23 cellular contexts compared by ENCODE assay signal in genomic region chr1:222923506-222923905, GRCh38.
"Had no signal": no experiment of that assay in that cellular context is flagged by ENCODE, and none has a peak within 500 bp of the region (broad histone marks: within the 10 kb centered on the region; RNA-seq: fewer than 3 reads in every experiment).

No MANE protein-coding gene starts in this region.

- H3K27ac ChIP-seq: ascending aorta, breast epithelium, neural progenitor cell, thoracic aorta, vagina had no signal

- H3K27me3 ChIP-seq: ascending aorta, breast epithelium, heart right ventricle, neural progenitor cell, upper lobe of left lung, vagina had no signal

- H3K36me3 ChIP-seq: ascending aorta, breast epithelium, heart right ventricle, neural progenitor cell, thoracic aorta, upper lobe of left lung, vagina had no signal

- H3K4me3 ChIP-seq: ascending aorta, breast epithelium, heart right ventricle, neural progenitor cell, thoracic aorta, upper lobe of left lung, vagina had no signal

- ATAC-seq: activated CD4-positive, alpha-beta T cell treated with anti-CD3 and anti-CD28 coated beads for 36 hours; activated T-cell treated with anti-CD3 and anti-CD28 coated beads, Interleukin-2, amount 50 U/mL, for 72 hours; esophagus mucosa; natural killer cell; right cardiac atrium; stimulated activated effector memory CD8-positive, alpha-beta T cell treated with anti-CD3 and anti-CD28 coated beads, Interleukin-12 subunit alpha, Interleukin-12 subunit beta, amount 100 ng/mL, for 72 hours; T-cell had no signal

- H3K9me3 ChIP-seq: ascending aorta, breast epithelium, heart right ventricle, thoracic aorta, upper lobe of left lung, vagina had no signal

- H3K4me2 ChIP-seq: neural progenitor cell had no signal

- H3K9ac ChIP-seq: neural progenitor cell had no signal

- DNase-seq: activated CD4-positive, alpha-beta T cell treated with anti-CD3 and anti-CD28 coated beads for 36 hours; activated CD4-positive, alpha-beta T cell treated with anti-CD3 and anti-CD28 coated beads, Interleukin-2, amount 50 U/mL, for 4 hours; activated CD4-positive, CD25-positive, alpha-beta regulatory T cell; activated naive CD4-positive, alpha-beta T cell treated with Interleukin-2 at 50 U/mL for 16 hours; activated T-cell treated with anti-CD3 and anti-CD28 coated beads for 4 hours; activated T-cell treated with anti-CD3 and anti-CD28 coated beads, Interleukin-2, amount 50 U/mL, for 72 hours; central memory CD4-positive, alpha-beta T cell; endodermal cell; foreskin melanocyte; heart right ventricle; natural killer cell; occipital lobe; right cardiac atrium; stimulated activated CD4-positive, alpha-beta T cell treated with anti-CD3 and anti-CD28 coated beads, Interleukin-4, amount 100 ng/mL, for 24 hours; T-cell; upper lobe of left lung had no signal

- H3K4me1 ChIP-seq: breast epithelium had no signal
